28 cellular contexts compared by ENCODE assay signal in the genomic region with DNA sequence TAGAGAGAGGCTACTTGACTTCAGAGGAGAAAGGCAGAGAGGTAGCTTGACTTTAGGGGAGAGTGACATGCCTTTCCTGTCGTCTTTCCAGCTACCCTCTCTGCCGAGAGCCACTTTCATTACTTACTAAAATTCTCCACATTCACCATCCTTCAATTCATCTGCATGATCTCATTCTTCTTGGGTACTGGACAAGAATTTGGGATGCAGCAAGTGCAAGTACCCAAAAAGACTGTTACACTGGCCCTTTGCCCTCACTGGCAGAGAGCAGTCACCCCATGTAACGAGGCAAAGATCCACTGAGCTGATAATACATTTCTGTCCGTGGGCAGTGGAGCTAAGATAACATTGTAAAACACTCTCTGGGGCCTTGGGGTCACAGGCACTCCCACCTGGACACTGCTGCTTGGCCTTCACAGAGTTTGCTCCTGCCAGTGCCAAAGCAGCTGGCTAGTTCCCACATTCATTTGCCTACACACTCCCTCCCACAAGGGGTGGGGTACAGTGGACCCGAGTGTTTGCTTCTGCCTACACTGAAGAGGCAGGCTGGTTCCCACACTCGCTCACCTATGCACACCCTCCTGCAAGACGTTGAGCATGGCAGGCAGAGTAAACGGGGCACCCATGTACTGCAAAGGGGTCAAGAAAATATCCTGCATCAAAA.
"Had no signal": no experiment of that assay in that cellular context is flagged by ENCODE, and none has a peak within 500 bp of the region (broad histone marks: within the 10 kb centered on the region; RNA-seq: fewer than 3 reads in every experiment).

No MANE protein-coding gene starts in this region.

- H3K4me3 ChIP-seq: gastrocnemius medialis, left ventricle myocardium inferior, lung, ovary, psoas muscle, smooth muscle cell, testis, transverse colon, vagina had no signal

- FAIRE-seq: astrocyte, islet of Langerhans had no signal

- H3K9me3 ChIP-seq: gastrocnemius medialis, left ventricle myocardium inferior, ovary, psoas muscle, testis, transverse colon, vagina had no signal

- H3K27ac ChIP-seq: gastrocnemius medialis, left ventricle myocardium inferior, ovary, psoas muscle, testis, transverse colon, vagina had no signal

- DNase-seq: activated CD4-positive, alpha-beta T cell treated with anti-CD3 and anti-CD28 coated beads for 36 hours; activated CD4-positive, alpha-beta T cell treated with anti-CD3 and anti-CD28 coated beads, Interleukin-2, amount 50 U/mL, for 48 hours; activated CD4-positive, CD25-positive, alpha-beta regulatory T cell; activated CD8-positive, alpha-beta memory T cell treated with anti-CD3 and anti-CD28 coated beads for 24 hours; activated gamma-delta T cell; activated naive CD4-positive, alpha-beta T cell treated with anti-CD3 and anti-CD28 coated beads, Interleukin-2, amount 10 ng/mL, durations not matched to agents 7 days and 5 days; activated T-cell treated with anti-CD3 and anti-CD28 coated beads, Interleukin-2, amount 50 U/mL, for 1 hour; amniotic stem cell; caudate nucleus; cortex of kidney; effector memory CD8-positive, alpha-beta T cell; erythroblast; gastrocnemius medialis; glutamatergic neuron; left ventricle myocardium inferior; mesendoderm; natural killer cell; ovary; psoas muscle; stimulated activated CD4-positive, alpha-beta T cell treated with anti-CD3 and anti-CD28 coated beads, Interleukin-1b, Interleukin-23, amount 100 ng/mL, for 48 hours; stimulated activated naive CD8-positive, alpha-beta T cell treated with anti-CD3 and anti-CD28 coated beads, Interleukin-15, Interleukin-2, amounts not matched to agents 100 U/mL and 50 U/mL, for 24 hours; testis; transverse colon had no signal

- ATAC-seq: activated CD4-positive, alpha-beta T cell treated with anti-CD3 and anti-CD28 coated beads for 36 hours; effector memory CD8-positive, alpha-beta T cell; gastrocnemius medialis; natural killer cell; psoas muscle; stimulated activated naive CD8-positive, alpha-beta T cell treated with anti-CD3 and anti-CD28 coated beads, Interleukin-15, Interleukin-2, amounts not matched to agents 100 U/mL and 50 U/mL, for 24 hours had no signal

- H3K27me3 ChIP-seq: gastrocnemius medialis, ovary, testis, transverse colon, vagina had no signal

- H3K4me2 ChIP-seq: smooth muscle cell had no signal

- H3K36me3 ChIP-seq: gastrocnemius medialis, left ventricle myocardium inferior, ovary, transverse colon, vagina had no signal

- H3K4me1 ChIP-seq: gastrocnemius medialis, left ventricle myocardium inferior, psoas muscle, testis, transverse colon, vagina had no signal
